20 cellular contexts compared by ENCODE assay signal in genomic region chr11:19892387-19892786, GRCh38.
DNase-seq lines count a peak whose midpoint lies in the region; ATAC-seq, FAIRE-seq and TF ChIP-seq lines count a peak whose summit lies in the region.
"Had no signal": no experiment of that assay in that cellular context is flagged by ENCODE, and none has a peak within 500 bp of the region (broad histone marks: within the 10 kb centered on the region; RNA-seq: fewer than 3 reads in every experiment).

No MANE protein-coding gene starts in this region.

- no peak overlapping the region for H3K4me3 ChIP-seq in astrocyte (ENCODE audit: insufficient read depth, low read depth, low read length)
- H3K4me3 ChIP-seq in kidney (ENCODE audit: low read length in 2 of 2): no peak overlapping the region
- no peak overlapping the region for H3K4me3 ChIP-seq in esophagus muscularis mucosa
- H3K4me3 ChIP-seq in neuronal stem cell (ENCODE audit: low read length in 2 of 2): no peak overlapping the region
- H3K4me3 ChIP-seq: BLaER1 treated with 17β-estradiol and CSF1 and Interleukin-3, amounts not matched to agents 10 nM and 100 nM; left ventricle myocardium inferior; neural progenitor cell had no signal

- H3K4me1 ChIP-seq in astrocyte (ENCODE audit: insufficient read depth, low read length) (peaks cover 35% of the 10 kb centered on the region), kidney (ENCODE audit: control insufficient read depth in 1 of 2, insufficient read depth in 1 of 2, low read depth in 1 of 2, low read length in 2 of 2) (no peaks in the 10 kb centered on the region), esophagus muscularis mucosa (peaks cover 8 to 29% (median 23%) of the 10 kb centered on the region in 4 donors), neuronal stem cell (ENCODE audit: control insufficient read depth in 2 of 2, insufficient read depth in 1 of 2, low read depth in 1 of 2, low read length in 2 of 2) (peaks cover 0 to 2% of the 10 kb centered on the region in 2 donors)
- H3K4me1 ChIP-seq: BLaER1 treated with 17β-estradiol and CSF1 and Interleukin-3, amounts not matched to agents 10 nM and 100 nM; neural progenitor cell had no signal

- H4K8ac ChIP-seq in neuronal stem cell (ENCODE audit: low read depth, low read length): no peak overlapping the region

- H2BK5ac ChIP-seq in neuronal stem cell (ENCODE audit: low read length): no peak overlapping the region

- no peaks in the 10 kb centered on the region for H3K9me3 Mint-ChIP-seq in astrocyte (ENCODE audit: unreplicated experiment)
- peaks cover 0 to 2% of the 10 kb centered on the region in 2 donors for H3K9me3 Mint-ChIP-seq in stimulated activated naive B cell treated with anti-CD40 and anti-IgM and Interleukin-4, amounts not matched to agents 10 μg/mL and 1 μg/mL and 100 μg/mL, for 72 hours
- H3K9me3 Mint-ChIP-seq: neural progenitor cell had no signal

- no peak overlapping the region for H2AFZ ChIP-seq in astrocyte (ENCODE audit: low read depth, low read length)
- H2AFZ ChIP-seq in neuronal stem cell (ENCODE audit: low read length): no peak overlapping the region
- H2AFZ ChIP-seq: neural progenitor cell had no signal

- no peaks in the 10 kb centered on the region for H3K36me3 ChIP-seq in astrocyte (ENCODE audit: insufficient read depth, low read length)
- no peaks in the 10 kb centered on the region for H3K36me3 ChIP-seq in kidney (ENCODE audit: control insufficient read depth in 1 of 2, insufficient read depth in 2 of 2, low read length in 2 of 2)
- H3K36me3 ChIP-seq in esophagus muscularis mucosa: peaks cover 0 to 61% (median 23%) of the 10 kb centered on the region in 4 donors
- peaks cover 0 to 32% of the 10 kb centered on the region in 2 donors for H3K36me3 ChIP-seq in neuronal stem cell (replicated peaks in 1 of 2; ENCODE audit: control insufficient read depth in 2 of 2, insufficient read depth in 2 of 2, low read length in 2 of 2)
- H3K36me3 ChIP-seq: BLaER1 treated with 17β-estradiol and CSF1 and Interleukin-3, amounts not matched to agents 10 nM and 100 nM; neural progenitor cell had no signal

- H3K36me3 Mint-ChIP-seq in astrocyte (ENCODE audit: low read depth, unreplicated experiment): no peaks in the 10 kb centered on the region
- H3K36me3 Mint-ChIP-seq in stimulated activated naive B cell treated with anti-CD40 and anti-IgM and Interleukin-4, amounts not matched to agents 10 μg/mL and 1 μg/mL and 100 μg/mL, for 72 hours: no peaks in the 10 kb centered on the region

- no peaks in the 10 kb centered on the region for H3K79me1 ChIP-seq in neuronal stem cell (ENCODE audit: low read depth, low read length)

- H3K14ac ChIP-seq in neuronal stem cell (ENCODE audit: low read length): no peak overlapping the region

- H3K4me1 Mint-ChIP-seq in astrocyte (ENCODE audit: low read depth, unreplicated experiment): peaks cover 34% of the 10 kb centered on the region
- H3K4me1 Mint-ChIP-seq in stimulated activated naive B cell treated with anti-CD40 and anti-IgM and Interleukin-4, amounts not matched to agents 10 μg/mL and 1 μg/mL and 100 μg/mL, for 72 hours: no peaks in the 10 kb centered on the region

- no peak for TF ChIP-seq EP300 in esophagus muscularis mucosa (IDR thresholded peaks at IDR 0.05)

- TF ChIP-seq CTCF in astrocyte (IDR thresholded peaks at IDR 0.05; ENCODE audit: insufficient read depth, low read depth, low read length) (no peak), kidney (IDR thresholded peaks at IDR 0.05; ENCODE audit: borderline replicate concordance, extremely low read depth, insufficient read depth) (no peak), esophagus muscularis mucosa (IDR thresholded peaks at IDR 0.05) (no peak)

- no peak overlapping the region for H3K27ac ChIP-seq in astrocyte (ENCODE audit: low read depth, low read length)
- H3K27ac ChIP-seq in kidney (ENCODE audit: low read depth in 2 of 2, low read length in 2 of 2): no peak overlapping the region
- no peak overlapping the region for H3K27ac ChIP-seq in esophagus muscularis mucosa (replicated peaks in 1 of 4)
- no peak overlapping the region for H3K27ac ChIP-seq in neuronal stem cell (replicated peaks; ENCODE audit: low read length)
- H3K27ac ChIP-seq: BLaER1 treated with 17β-estradiol and CSF1 and Interleukin-3, amounts not matched to agents 10 nM and 100 nM; HL-60; left ventricle myocardium inferior; neural progenitor cell had no signal

- H3K9ac ChIP-seq in astrocyte (ENCODE audit: low read length) (no peak overlapping the region), kidney (ENCODE audit: low read length in 2 of 2) (no peak overlapping the region), neuronal stem cell (ENCODE audit: low read depth, low read length, poor library complexity) (no peak overlapping the region)
- H3K9ac ChIP-seq: BLaER1 treated with 17β-estradiol and CSF1 and Interleukin-3, amounts not matched to agents 10 nM and 100 nM; neural progenitor cell had no signal

- no peak overlapping the region for H2BK120ac ChIP-seq in neuronal stem cell (ENCODE audit: low read depth, low read length)

- H3K4me3 Mint-ChIP-seq in astrocyte (ENCODE audit: unreplicated experiment): no peak overlapping the region
- H3K4me3 Mint-ChIP-seq in stimulated activated naive B cell treated with anti-CD40 and anti-IgM and Interleukin-4, amounts not matched to agents 10 μg/mL and 1 μg/mL and 100 μg/mL, for 72 hours: no peak overlapping the region
- H3K4me3 Mint-ChIP-seq: neural progenitor cell had no signal

- no peak overlapping the region for H3K23ac ChIP-seq in neuronal stem cell (ENCODE audit: low read depth, low read length, poor library complexity)

- no peak overlapping the region for H2AK5ac ChIP-seq in neuronal stem cell (ENCODE audit: low read depth, low read length)

- no peaks in the 10 kb centered on the region for H3K27me3 Mint-ChIP-seq in astrocyte (ENCODE audit: low read depth, unreplicated experiment)
- H3K27me3 Mint-ChIP-seq in stimulated activated naive B cell treated with anti-CD40 and anti-IgM and Interleukin-4, amounts not matched to agents 10 μg/mL and 1 μg/mL and 100 μg/mL, for 72 hours: peaks cover 0 to 6% of the 10 kb centered on the region in 2 donors

- peak overlapping the region; percentile 33 for H3K4me2 ChIP-seq in astrocyte (ENCODE audit: low read length)
- H3K4me2 ChIP-seq in neuronal stem cell (ENCODE audit: insufficient read depth, low read length, poor library complexity, severe bottlenecking): no peak overlapping the region
- H3K4me2 ChIP-seq: BLaER1 treated with 17β-estradiol and CSF1 and Interleukin-3, amounts not matched to agents 10 nM and 100 nM; neural progenitor cell had no signal

- H2BK12ac ChIP-seq in neuronal stem cell (ENCODE audit: low read length): no peak overlapping the region

- DNase-seq in stimulated activated CD4-positive, alpha-beta T cell treated with anti-CD3 and anti-CD28 coated beads, Interleukin-1b, Interleukin-23, amount 100 ng/mL, for 48 hours: peak; percentile 3
- DNase-seq in stimulated activated CD4-positive, alpha-beta T cell treated with anti-CD3 and anti-CD28 coated beads, Interleukin-15, amount 100 ng/mL, for 24 hours: no peak
- DNase-seq in astrocyte (ENCODE audit: low read depth) (peak; percentile 60), iPS-NIHi7 (ENCODE audit: extremely low spot score) (peak; percentile 43), kidney (no peak), esophagus muscularis mucosa (ENCODE audit: extremely low spot score) (no peak), neuronal stem cell (ENCODE audit: low spot score) (no peak)
- no peak for DNase-seq in stimulated activated naive B cell treated with anti-CD40 and anti-IgM and Interleukin-4, amounts not matched to agents 10 μg/mL and 1 μg/mL and 100 μg/mL, for 72 hours
- DNase-seq: activated CD4-positive, alpha-beta T cell treated with anti-CD3 and anti-CD28 coated beads for 4 hours; activated CD8-positive, alpha-beta memory T cell treated with anti-CD3 and anti-CD28 coated beads, Interleukin-2, amount 50 U/mL, for 4 hours; Calu3; left ventricle myocardium inferior; NCI-H146; NCI-H2171 treated with DMSO at 0.1 percent for 48 hours; SHP77 treated with DMSO at 0.1 percent for 48 hours; stimulated activated CD4-positive, alpha-beta T cell treated with anti-CD3 and anti-CD28 coated beads, Interleukin-4, amount 100 ng/mL, for 4 hours had no signal

- H3K27me3 ChIP-seq in astrocyte (ENCODE audit: insufficient read depth, low read length): no peaks in the 10 kb centered on the region
- no peaks in the 10 kb centered on the region for H3K27me3 ChIP-seq in esophagus muscularis mucosa
- no peaks in the 10 kb centered on the region for H3K27me3 ChIP-seq in neuronal stem cell (ENCODE audit: control insufficient read depth in 3 of 3, insufficient read depth in 3 of 3, low read depth in 1 of 3, low read length in 3 of 3)
- H3K27me3 ChIP-seq: BLaER1 treated with 17β-estradiol and CSF1 and Interleukin-3, amounts not matched to agents 10 nM and 100 nM; neural progenitor cell had no signal

- no peaks in the 10 kb centered on the region for H3K79me2 ChIP-seq in astrocyte (ENCODE audit: insufficient read depth, low read length)

- no peak overlapping the region for H3K18ac ChIP-seq in neuronal stem cell (ENCODE audit: low read length)

- peak overlapping the region; percentile 76 for H3K27ac Mint-ChIP-seq in astrocyte (ENCODE audit: unreplicated experiment)
- no peak overlapping the region for H3K27ac Mint-ChIP-seq in stimulated activated naive B cell treated with anti-CD40 and anti-IgM and Interleukin-4, amounts not matched to agents 10 μg/mL and 1 μg/mL and 100 μg/mL, for 72 hours
- H3K27ac Mint-ChIP-seq: neural progenitor cell had no signal

- no peak for TF ChIP-seq POLR2A in esophagus muscularis mucosa (IDR thresholded peaks at IDR 0.05; ENCODE audit: low read depth)

- FAIRE-seq in astrocyte (lab: Jason Lieb, UNC) (no peak), kidney (lab: Jason Lieb, UNC) (no peak)
- FAIRE-seq: TTC549 had no signal

- intact Hi-C loops in kidney (cut with DNase I) (no loop called here), esophagus muscularis mucosa (cut with DNase I) (no loop called here)

- no peak overlapping the region for H2BK15ac ChIP-seq in neuronal stem cell (ENCODE audit: low read length)

- H3K4ac ChIP-seq in neuronal stem cell (ENCODE audit: low read length): no peak overlapping the region

- ATAC-seq in stimulated activated naive B cell treated with anti-CD40 and anti-IgM and Interleukin-4, amounts not matched to agents 10 μg/mL and 1 μg/mL and 100 μg/mL, for 72 hours (replicated peaks): no peak

- H3K9me3 ChIP-seq in astrocyte (ENCODE audit: insufficient read depth, low read depth, low read length): no peaks in the 10 kb centered on the region
- no peaks in the 10 kb centered on the region for H3K9me3 ChIP-seq in kidney (ENCODE audit: control insufficient read depth in 1 of 2, low read length in 2 of 2)
- H3K9me3 ChIP-seq in esophagus muscularis mucosa: no peaks in the 10 kb centered on the region
- H3K9me3 ChIP-seq in neuronal stem cell (replicated peaks in 1 of 2; ENCODE audit: control insufficient read depth in 2 of 2, insufficient read depth in 1 of 2, low read depth in 1 of 2, low read length in 2 of 2): peaks cover 0 to 6% of the 10 kb centered on the region in 2 donors
- H3K9me3 ChIP-seq: BLaER1 treated with 17β-estradiol and CSF1 and Interleukin-3, amounts not matched to agents 10 nM and 100 nM; left ventricle myocardium inferior had no signal

- 94% methylated on average over 11 of the region's 11 CpGs for WGBS in esophagus muscularis mucosa
- WGBS in neuronal stem cell (ENCODE audit: extremely low coverage in 2 of 2, insufficient read length in 2 of 2, insufficient replicate concordance in 1 of 2), 2 donors: no CpG with 5 or more reads among the region's 11 CpGs

- H4K91ac ChIP-seq in neuronal stem cell (ENCODE audit: low read depth, low read length, poor library complexity): no peak overlapping the region

- no peaks in the 10 kb centered on the region for H4K20me1 ChIP-seq in astrocyte (ENCODE audit: insufficient read depth, low read length)
- H4K20me1 ChIP-seq: BLaER1 treated with 17β-estradiol and CSF1 and Interleukin-3, amounts not matched to agents 10 nM and 100 nM had no signal

Comparison
In these comparisons a context has a peak if more than half of its experiments do, and no peak if none do; other contexts are left out.
1. DNase-seq: peak in stimulated activated CD4-positive, alpha-beta T cell treated with anti-CD3 and anti-CD28 coated beads, Interleukin-1b, Interleukin-23, amount 100 ng/mL, for 48 hours (single experiment), astrocyte (single experiment) and iPS-NIHi7 (single experiment); none in stimulated activated CD4-positive, alpha-beta T cell treated with anti-CD3 and anti-CD28 coated beads, Interleukin-15, amount 100 ng/mL, for 24 hours (single experiment), kidney (single experiment), stimulated activated naive B cell treated with anti-CD40 and anti-IgM and Interleukin-4, amounts not matched to agents 10 μg/mL and 1 μg/mL and 100 μg/mL, for 72 hours (single experiment), esophagus muscularis mucosa (single experiment) and neuronal stem cell (single experiment).